ENCODE assay signal across 21 cellular contexts in the genomic region with DNA sequence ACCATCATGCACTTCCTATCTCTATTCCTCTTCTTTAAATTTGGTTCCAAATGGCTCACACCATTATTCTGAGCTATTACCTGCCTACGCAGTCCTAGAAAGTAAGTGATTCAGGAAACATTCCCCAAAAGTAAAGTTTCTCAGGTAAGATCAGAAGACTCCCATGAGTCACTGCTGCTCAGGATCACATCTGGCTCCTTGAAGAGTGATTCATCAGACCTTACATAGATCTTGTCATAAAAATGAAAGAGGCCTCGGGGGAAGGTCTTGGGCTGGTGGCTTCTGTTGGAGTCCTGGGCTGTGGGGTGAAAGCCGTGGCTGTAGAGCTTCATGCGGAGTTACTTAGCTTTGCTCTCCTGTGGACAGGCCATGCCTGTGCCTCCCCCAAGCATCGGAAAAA. TPM values are rescaled to one million over a fixed set of nuclear protein-coding genes. Genes with fewer than 3 reads are reported as not detected.
DNase-seq lines count a peak whose midpoint lies in the region; ATAC-seq, FAIRE-seq and TF ChIP-seq lines count a peak whose summit lies in the region.
"Had no signal": no experiment of that assay in that cellular context is flagged by ENCODE, and none has a peak within 500 bp of the region (broad histone marks: within the 10 kb centered on the region; RNA-seq: fewer than 3 reads in every experiment).

No MANE protein-coding gene starts in this region.

- no peak overlapping the region for H3K27ac Mint-ChIP-seq in activated T-cell treated with anti-CD3 and anti-CD28 coated beads, Interleukin-2, amount 50 U/mL, for 72 hours
- H3K27ac Mint-ChIP-seq in activated T-cell treated with anti-CD3 and anti-CD28 coated beads, Interleukin-2, amount 50 U/mL, for 24 hours = no peak overlapping the region
- H3K27ac Mint-ChIP-seq: B cell; CD4-positive, alpha-beta T cell; GM23338 had no signal

- no peaks in the 10 kb centered on the region for H3K4me1 ChIP-seq in tibial artery
- H3K4me1 ChIP-seq: Caco-2, SJSA1 had no signal

- no peaks in the 10 kb centered on the region for H3K36me3 Mint-ChIP-seq in activated T-cell treated with anti-CD3 and anti-CD28 coated beads, Interleukin-2, amount 50 U/mL, for 72 hours (ENCODE audit: insufficient read depth in 2 of 2)
- H3K36me3 Mint-ChIP-seq in activated T-cell treated with anti-CD3 and anti-CD28 coated beads, Interleukin-2, amount 50 U/mL, for 24 hours (ENCODE audit: low read depth) = no peaks in the 10 kb centered on the region

- no peak overlapping the region for H3K4me3 Mint-ChIP-seq in activated T-cell treated with anti-CD3 and anti-CD28 coated beads, Interleukin-2, amount 50 U/mL, for 72 hours
- no peak overlapping the region for H3K4me3 Mint-ChIP-seq in activated T-cell treated with anti-CD3 and anti-CD28 coated beads, Interleukin-2, amount 50 U/mL, for 24 hours
- H3K4me3 Mint-ChIP-seq: B cell; CD4-positive, alpha-beta T cell; GM23338 had no signal

- no peaks in the 10 kb centered on the region for H3K36me3 ChIP-seq in tibial artery
- H3K36me3 ChIP-seq: SJSA1 had no signal

- no peak overlapping the region for H3K4me3 ChIP-seq in tibial artery
- H3K4me3 ChIP-seq: GM23338, PC-9, SJSA1 had no signal

- no peaks in the 10 kb centered on the region for H3K9me3 Mint-ChIP-seq in activated T-cell treated with anti-CD3 and anti-CD28 coated beads, Interleukin-2, amount 50 U/mL, for 72 hours
- no peaks in the 10 kb centered on the region for H3K9me3 Mint-ChIP-seq in activated T-cell treated with anti-CD3 and anti-CD28 coated beads, Interleukin-2, amount 50 U/mL, for 24 hours
- H3K9me3 Mint-ChIP-seq: CD4-positive, alpha-beta T cell; GM23338 had no signal

- DNase-seq in activated T-cell treated with anti-CD3 and anti-CD28 coated beads, Interleukin-2, amount 50 U/mL, for 72 hours = no peak
- no peak for DNase-seq in activated T-cell treated with anti-CD3 and anti-CD28 coated beads, Interleukin-2, amount 50 U/mL, for 24 hours
- DNase-seq in RPMI7951 (ENCODE audit: low read depth) = peak; percentile 3
- peak; percentile 7 for DNase-seq in urothelium cell line (ENCODE audit: low spot score)
- no peak for DNase-seq in GM19240 (ENCODE audit: insufficient read length, low spot score)
- no peak for DNase-seq in tibial artery
- DNase-seq: Caco-2; CD4-positive, alpha-beta T cell; GDM1; KG1; MV-4-11; NCI-H187 treated with DMSO at 0.1 percent for 48 hours; NCI-H2227 treated with DMSO at 0.1 percent for 48 hours; NCI-H524 treated with DMSO at 0.1 percent for 48 hours; PC-9 had no signal

- peaks cover 0 to 4% of the 10 kb centered on the region in 2 donors for H3K27me3 ChIP-seq in tibial artery
- H3K27me3 ChIP-seq: SJSA1 had no signal

- peak; percentile 49 to 65 for ATAC-seq in activated T-cell treated with anti-CD3 and anti-CD28 coated beads, Interleukin-2, amount 50 U/mL, for 72 hours (replicated peaks in 1 of 2)
- ATAC-seq in esophagus mucosa = peak; percentile 77
- ATAC-seq: GM23338 had no signal

- H3K27ac ChIP-seq in tibial artery = no peak overlapping the region
- H3K27ac ChIP-seq: PC-9, SJSA1 had no signal

- H3K27me3 Mint-ChIP-seq in activated T-cell treated with anti-CD3 and anti-CD28 coated beads, Interleukin-2, amount 50 U/mL, for 72 hours (ENCODE audit: low read depth) = peaks cover 5% of the 10 kb centered on the region
- peaks cover 2% of the 10 kb centered on the region for H3K27me3 Mint-ChIP-seq in activated T-cell treated with anti-CD3 and anti-CD28 coated beads, Interleukin-2, amount 50 U/mL, for 24 hours

- FAIRE-seq in urothelium cell line (lab: Jason Lieb, UNC) = no peak

- H3K4me1 Mint-ChIP-seq in activated T-cell treated with anti-CD3 and anti-CD28 coated beads, Interleukin-2, amount 50 U/mL, for 72 hours (ENCODE audit: low read depth) = peaks cover 9% of the 10 kb centered on the region
- no peaks in the 10 kb centered on the region for H3K4me1 Mint-ChIP-seq in activated T-cell treated with anti-CD3 and anti-CD28 coated beads, Interleukin-2, amount 50 U/mL, for 24 hours (ENCODE audit: low read depth)
- H3K4me1 Mint-ChIP-seq: GM23338 had no signal

- H3K9me3 ChIP-seq in tibial artery = no peaks in the 10 kb centered on the region
- H3K9me3 ChIP-seq: Caco-2, SJSA1 had no signal

- TF ChIP-seq CTCF in tibial artery (IDR thresholded peaks at IDR 0.05) = no peak

- intact Hi-C loops in tibial artery (cut with DNase I; ENCODE audit: low total_unique reads) = no loop called here

RNA-seq across cellular contexts. Expression of gene PLG, which starts 35.9 kb away (rescaled TPM):
- total RNA-seq in activated T-cell treated with anti-CD3 and anti-CD28 coated beads, Interleukin-2, amount 50 U/mL, for 72 hours = under 1 TPM; 0.41 to 0.49 TPM
- not detected in 2 replicates for total RNA-seq in RPMI7951 (2014; rRNA removed; shearing (Covaris generic))
- 0.12 TPM for total RNA-seq in esophagus mucosa
- total RNA-seq: A172; Caco-2; CD4-positive, alpha-beta T cell; Daoy; GM23338; PC-9; SJSA1 had no signal

Comparison
In these comparisons a context has a peak if more than half of its experiments do, and no peak if none do; other contexts are left out.
1. DNase-seq: peak in RPMI7951 (single experiment) and urothelium cell line (single experiment); none in activated T-cell treated with anti-CD3 and anti-CD28 coated beads, Interleukin-2, amount 50 U/mL, for 72 hours (0 of 2), activated T-cell treated with anti-CD3 and anti-CD28 coated beads, Interleukin-2, amount 50 U/mL, for 24 hours (single experiment), GM19240 (single experiment) and tibial artery (0 of 2).